In genomic region chr5:66169534-66169933, GRCh38 we compare ENCODE assay signal across 8 cellular contexts. TPM values are rescaled to one million over a fixed set of nuclear protein-coding genes. Genes with fewer than 3 reads are reported as not detected.
DNase-seq lines count a peak whose midpoint lies in the region; ATAC-seq, FAIRE-seq and TF ChIP-seq lines count a peak whose summit lies in the region.
"Had no signal": no experiment of that assay in that cellular context is flagged by ENCODE, and none has a peak within 500 bp of the region (broad histone marks: within the 10 kb centered on the region; RNA-seq: fewer than 3 reads in every experiment).

No MANE protein-coding gene starts in this region.

- no peaks in the 10 kb centered on the region for H4K20me1 ChIP-seq in OCI-LY7 (ENCODE audit: insufficient read depth, low read length)

- CTCF ChIA-PET in OCI-LY7 (lab: Charles Lee; ENCODE audit: unreplicated experiment): no interaction called here

- peak overlapping the region; percentile 50 for H3K27ac ChIP-seq in OCI-LY7 (ENCODE audit: low read depth, low read length, poor library complexity, severe bottlenecking)
- H3K27ac ChIP-seq in kidney (ENCODE audit: low read depth in 2 of 2, low read length in 2 of 2): no peak overlapping the region
- H3K27ac ChIP-seq in thyroid gland: no peak overlapping the region
- H3K27ac ChIP-seq: uterus had no signal

- peaks cover 86% of the 10 kb centered on the region for H3K36me3 ChIP-seq in OCI-LY7 (ENCODE audit: insufficient read depth, low read length)
- H3K36me3 ChIP-seq in kidney (ENCODE audit: control insufficient read depth in 1 of 2, insufficient read depth in 2 of 2, low read length in 2 of 2): peaks cover 15 to 43% of the 10 kb centered on the region in 2 donors
- H3K36me3 ChIP-seq in thyroid gland: peaks cover 3 to 16% of the 10 kb centered on the region in 2 donors
- H3K36me3 ChIP-seq: uterus had no signal

- peaks cover 50% of the 10 kb centered on the region for H3K4me1 ChIP-seq in OCI-LY7 (ENCODE audit: insufficient read depth, low read length, poor library complexity, severe bottlenecking)
- H3K4me1 ChIP-seq in kidney (ENCODE audit: control insufficient read depth in 1 of 2, insufficient read depth in 1 of 2, low read depth in 1 of 2, low read length in 2 of 2): no peaks in the 10 kb centered on the region
- no peaks in the 10 kb centered on the region for H3K4me1 ChIP-seq in thyroid gland
- H3K4me1 ChIP-seq: uterus had no signal

- POLR2A ChIA-PET in OCI-LY7 (lab: Charles Lee): interaction anchor here (0.5 to 1.4 kb wide), 5 partner anchors 11 to 689 kb away, joined by 3 to 6 read pairs (median 3); no protein-coding TSS in a partner anchor

- no peak for TF ChIP-seq POLR2A in thyroid gland (IDR thresholded peaks at IDR 0.05)

- DNase-seq in ELR (ENCODE audit: low read depth) (peak; percentile 15), OCI-LY7 (ENCODE audit: low spot score) (peak; percentile 54), lung microvascular endothelial cell (ENCODE audit: low read depth in 2 of 2) (peak; percentile 36 to 63), kidney (no peak), HT-29 (ENCODE audit: low spot score) (no peak), thyroid gland (no peak)
- DNase-seq: uterus had no signal

- intact Hi-C loops in OCI-LY7 (cut with micrococcal nuclease; ENCODE audit: unreplicated experiment): no loop called here
- intact Hi-C loops in kidney (cut with DNase I): no loop called here
- intact Hi-C loops in thyroid gland (cut with DNase I): no loop called here

- peak overlapping the region; percentile 31 for H3K4me2 ChIP-seq in OCI-LY7 (ENCODE audit: low read length)

- no peak overlapping the region for H3K9ac ChIP-seq in kidney (ENCODE audit: low read length in 2 of 2)

- 91 to 93% methylated on average over 4 of the region's 4 CpGs for WGBS in thyroid gland, 2 donors

- no peak for FAIRE-seq in kidney (lab: Jason Lieb, UNC)

- ATAC-seq in GM21737 (IDR thresholded peaks at IDR 0.05; ENCODE audit: unreplicated experiment): peak; percentile 49

- H3K9me3 ChIP-seq in OCI-LY7 (ENCODE audit: low read length): no peaks in the 10 kb centered on the region
- no peaks in the 10 kb centered on the region for H3K9me3 ChIP-seq in kidney (ENCODE audit: control insufficient read depth in 1 of 2, low read length in 2 of 2)
- no peaks in the 10 kb centered on the region for H3K9me3 ChIP-seq in thyroid gland
- H3K9me3 ChIP-seq: uterus had no signal

- BruUV-seq in OCI-LY7 (replicated peaks; lab: Mats Ljungman, UMichigan): no TSS peak

- H3K9me2 ChIP-seq in OCI-LY7 (ENCODE audit: insufficient read depth, low read length): no peaks in the 10 kb centered on the region

- H3K27me3 ChIP-seq in thyroid gland: no peaks in the 10 kb centered on the region
- H3K27me3 ChIP-seq: uterus had no signal

- no peak overlapping the region for H2AFZ ChIP-seq in OCI-LY7 (ENCODE audit: low read length)

- TF ChIP-seq CTCF in OCI-LY7 (conservative IDR thresholded peaks at IDR 0.05; ENCODE audit: low read length) (no peak), kidney (IDR thresholded peaks at IDR 0.05; ENCODE audit: borderline replicate concordance, extremely low read depth, insufficient read depth) (no peak), thyroid gland (IDR thresholded peaks at IDR 0.05) (no peak)

- H3K79me2 ChIP-seq in OCI-LY7 (ENCODE audit: insufficient read depth, low read depth, low read length): peaks cover 27% of the 10 kb centered on the region; the same call in 1 of the 2 replicates

- H3K4me3 ChIP-seq in OCI-LY7 (ENCODE audit: low read depth, low read length, poor library complexity, severe bottlenecking) (no peak overlapping the region), kidney (ENCODE audit: low read length in 2 of 2) (no peak overlapping the region), thyroid gland (replicated peaks in 1 of 3) (no peak overlapping the region)
- H3K4me3 ChIP-seq: uterus had no signal

RNA-seq across cellular contexts. Expression of gene SREK1, which starts 25.4 kb away (rescaled TPM):
- 101 and 225 TPM in 2 replicates for total RNA-seq in OCI-LY7 (2014; rRNA removed; shearing (Covaris generic))
- 89.3 and 95.1 TPM in 2 replicates for total RNA-seq in OCI-LY7 (2022)
- 33.8 and 46.4 TPM in 2 replicates for total RNA-seq in lung microvascular endothelial cell
- total RNA-seq in kidney: 70.0 TPM
- 22.2 TPM for polyA plus RNA-seq in kidney (ENCODE audit: insufficient read depth, low read depth, low replicate concordance)
- 112 and 113 TPM in 2 replicates for total RNA-seq in HT-29 (2014; rRNA removed; shearing (Covaris generic))
- 100 to 1,000 TPM; 124 to 236 (median 192) TPM for total RNA-seq in thyroid gland

Comparison
In these comparisons a context has a peak if more than half of its experiments do, and no peak if none do; other contexts are left out.
1. DNase-seq: peak in ELR (single experiment), OCI-LY7 (single experiment) and lung microvascular endothelial cell (2 of 2); none in kidney (single experiment), HT-29 (single experiment) and thyroid gland (0 of 2).